8 cellular contexts compared by ENCODE assay signal in genomic region chr2:47272031-47272864, GRCh38.
DNase-seq lines count a peak whose midpoint lies in the region; ATAC-seq and TF ChIP-seq lines count a peak whose summit lies in the region.

No MANE protein-coding gene starts in this region.

- peak; percentile 64 for TF ChIP-seq CTCF in C4-2B (conservative IDR thresholded peaks at IDR 0.05)
- TF ChIP-seq CTCF in thyroid gland (IDR thresholded peaks at IDR 0.05): peak; percentile 81 to 100 (median 98)

- DNase-seq in SHP77 treated with DMSO at 0.1 percent for 48 hours (lab: John Stamatoyannopoulos, UW) (peak; percentile 67), germinal center (ENCODE audit: low spot score) (peak; percentile 89), occipital lobe (lab: John Stamatoyannopoulos, UW) (peak; percentile 48), thyroid gland (peak; percentile 76 to 77)
- peak; percentile 58 for DNase-seq in activated naive CD4-positive, alpha-beta T cell treated with Interleukin-2 at 50 U/mL for 16 hours

- H3K4me1 ChIP-seq in HUES64 (ENCODE audit: insufficient read depth, low read length): peaks cover 8% of the 10 kb centered on the region
- H3K4me1 ChIP-seq in thyroid gland: peaks cover 5 to 21% of the 10 kb centered on the region in 2 donors

- H3K4me3 ChIP-seq in HUES64 (ENCODE audit: low read length) (peak overlapping the region; percentile 48), thyroid gland (replicated peaks in 1 of 3) (peak overlapping the region in 1 of 3 donors; percentile 26)

- H3K9ac ChIP-seq in HUES64 (ENCODE audit: low read depth, low read length): no peak overlapping the region

- intact Hi-C loops in thyroid gland (cut with DNase I): loop anchor here (5.0 kb wide), 1 partner anchor 45 kb away; no protein-coding TSS in a partner anchor

- ATAC-seq in GM19372 (IDR thresholded peaks at IDR 0.05; ENCODE audit: low read depth, unreplicated experiment): peak; percentile 73

- H3K9me3 ChIP-seq in HUES64 (ENCODE audit: insufficient read depth, low read depth, low read length) (no peaks in the 10 kb centered on the region), thyroid gland (no peaks in the 10 kb centered on the region)

- 16% methylated on average over 44 of the region's 46 CpGs for WGBS in HUES64
- WGBS in thyroid gland, 2 donors: 14 to 15% methylated on average over 30 to 32 of the region's 46 CpGs

- no peaks in the 10 kb centered on the region for H3K27me3 ChIP-seq in HUES64 (ENCODE audit: insufficient read depth, low read length)
- H3K27me3 ChIP-seq in thyroid gland: no peaks in the 10 kb centered on the region

- H3K27ac ChIP-seq in C4-2B (no peak overlapping the region), HUES64 (ENCODE audit: low read depth, low read length) (no peak overlapping the region), thyroid gland (peak overlapping the region; percentile 45 to 74 (median 68))

- H3K36me3 ChIP-seq in HUES64 (ENCODE audit: insufficient read depth, low read length) (no peaks in the 10 kb centered on the region), thyroid gland (no peaks in the 10 kb centered on the region)

- TF ChIP-seq POLR2A in thyroid gland (IDR thresholded peaks at IDR 0.05): no peak

Comparison
In these comparisons a context has a peak if more than half of its experiments do, and no peak if none do; other contexts are left out.
1. H3K27ac ChIP-seq: peak in thyroid gland (3 of 3); none in C4-2B (single experiment) and HUES64 (single experiment).
2. Peak in every context shown above with its lines, with median percentiles within 50 percentile points of each other: DNase-seq.